In the genomic region with DNA sequence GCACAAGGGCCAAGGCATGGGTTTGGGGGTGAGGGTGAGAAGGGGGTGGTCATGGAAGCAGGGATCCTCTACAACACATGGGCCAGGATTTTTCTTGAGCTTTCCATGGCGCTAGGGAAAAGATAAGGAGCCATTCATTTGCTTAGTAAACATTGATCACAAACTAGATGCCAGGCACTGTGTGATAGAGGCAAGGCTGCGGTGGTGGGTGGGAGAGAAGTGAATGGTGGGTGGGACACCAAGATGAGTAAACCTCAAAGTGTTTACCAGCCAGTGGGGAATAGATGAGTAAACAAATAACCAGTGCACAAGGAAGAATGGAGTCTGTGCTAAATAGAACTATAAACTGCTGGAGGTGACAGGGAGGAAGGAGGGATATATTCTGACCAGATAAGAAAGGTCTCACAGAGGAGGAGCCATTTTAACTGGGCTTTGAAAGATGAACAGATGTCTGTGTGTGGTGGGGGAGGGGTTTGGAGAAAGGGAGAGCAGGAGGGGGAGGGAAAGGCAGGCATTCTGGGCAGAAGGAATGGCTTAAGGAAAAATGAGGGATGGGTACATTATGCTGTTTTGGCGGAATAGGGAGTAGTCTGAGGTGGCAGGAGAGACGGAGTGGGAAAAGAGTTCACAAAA, we compare ENCODE assay signal across 1 cellular context.
TF ChIP-seq lines count a peak whose summit lies in the region.

No MANE protein-coding gene starts in this region.

TF ChIP-seq in GM23338, 12 proteins besides CTCF, POLR2A, EP300 and RAD21 (continued from another document):
- TF ChIP-seq, protein P1, sequence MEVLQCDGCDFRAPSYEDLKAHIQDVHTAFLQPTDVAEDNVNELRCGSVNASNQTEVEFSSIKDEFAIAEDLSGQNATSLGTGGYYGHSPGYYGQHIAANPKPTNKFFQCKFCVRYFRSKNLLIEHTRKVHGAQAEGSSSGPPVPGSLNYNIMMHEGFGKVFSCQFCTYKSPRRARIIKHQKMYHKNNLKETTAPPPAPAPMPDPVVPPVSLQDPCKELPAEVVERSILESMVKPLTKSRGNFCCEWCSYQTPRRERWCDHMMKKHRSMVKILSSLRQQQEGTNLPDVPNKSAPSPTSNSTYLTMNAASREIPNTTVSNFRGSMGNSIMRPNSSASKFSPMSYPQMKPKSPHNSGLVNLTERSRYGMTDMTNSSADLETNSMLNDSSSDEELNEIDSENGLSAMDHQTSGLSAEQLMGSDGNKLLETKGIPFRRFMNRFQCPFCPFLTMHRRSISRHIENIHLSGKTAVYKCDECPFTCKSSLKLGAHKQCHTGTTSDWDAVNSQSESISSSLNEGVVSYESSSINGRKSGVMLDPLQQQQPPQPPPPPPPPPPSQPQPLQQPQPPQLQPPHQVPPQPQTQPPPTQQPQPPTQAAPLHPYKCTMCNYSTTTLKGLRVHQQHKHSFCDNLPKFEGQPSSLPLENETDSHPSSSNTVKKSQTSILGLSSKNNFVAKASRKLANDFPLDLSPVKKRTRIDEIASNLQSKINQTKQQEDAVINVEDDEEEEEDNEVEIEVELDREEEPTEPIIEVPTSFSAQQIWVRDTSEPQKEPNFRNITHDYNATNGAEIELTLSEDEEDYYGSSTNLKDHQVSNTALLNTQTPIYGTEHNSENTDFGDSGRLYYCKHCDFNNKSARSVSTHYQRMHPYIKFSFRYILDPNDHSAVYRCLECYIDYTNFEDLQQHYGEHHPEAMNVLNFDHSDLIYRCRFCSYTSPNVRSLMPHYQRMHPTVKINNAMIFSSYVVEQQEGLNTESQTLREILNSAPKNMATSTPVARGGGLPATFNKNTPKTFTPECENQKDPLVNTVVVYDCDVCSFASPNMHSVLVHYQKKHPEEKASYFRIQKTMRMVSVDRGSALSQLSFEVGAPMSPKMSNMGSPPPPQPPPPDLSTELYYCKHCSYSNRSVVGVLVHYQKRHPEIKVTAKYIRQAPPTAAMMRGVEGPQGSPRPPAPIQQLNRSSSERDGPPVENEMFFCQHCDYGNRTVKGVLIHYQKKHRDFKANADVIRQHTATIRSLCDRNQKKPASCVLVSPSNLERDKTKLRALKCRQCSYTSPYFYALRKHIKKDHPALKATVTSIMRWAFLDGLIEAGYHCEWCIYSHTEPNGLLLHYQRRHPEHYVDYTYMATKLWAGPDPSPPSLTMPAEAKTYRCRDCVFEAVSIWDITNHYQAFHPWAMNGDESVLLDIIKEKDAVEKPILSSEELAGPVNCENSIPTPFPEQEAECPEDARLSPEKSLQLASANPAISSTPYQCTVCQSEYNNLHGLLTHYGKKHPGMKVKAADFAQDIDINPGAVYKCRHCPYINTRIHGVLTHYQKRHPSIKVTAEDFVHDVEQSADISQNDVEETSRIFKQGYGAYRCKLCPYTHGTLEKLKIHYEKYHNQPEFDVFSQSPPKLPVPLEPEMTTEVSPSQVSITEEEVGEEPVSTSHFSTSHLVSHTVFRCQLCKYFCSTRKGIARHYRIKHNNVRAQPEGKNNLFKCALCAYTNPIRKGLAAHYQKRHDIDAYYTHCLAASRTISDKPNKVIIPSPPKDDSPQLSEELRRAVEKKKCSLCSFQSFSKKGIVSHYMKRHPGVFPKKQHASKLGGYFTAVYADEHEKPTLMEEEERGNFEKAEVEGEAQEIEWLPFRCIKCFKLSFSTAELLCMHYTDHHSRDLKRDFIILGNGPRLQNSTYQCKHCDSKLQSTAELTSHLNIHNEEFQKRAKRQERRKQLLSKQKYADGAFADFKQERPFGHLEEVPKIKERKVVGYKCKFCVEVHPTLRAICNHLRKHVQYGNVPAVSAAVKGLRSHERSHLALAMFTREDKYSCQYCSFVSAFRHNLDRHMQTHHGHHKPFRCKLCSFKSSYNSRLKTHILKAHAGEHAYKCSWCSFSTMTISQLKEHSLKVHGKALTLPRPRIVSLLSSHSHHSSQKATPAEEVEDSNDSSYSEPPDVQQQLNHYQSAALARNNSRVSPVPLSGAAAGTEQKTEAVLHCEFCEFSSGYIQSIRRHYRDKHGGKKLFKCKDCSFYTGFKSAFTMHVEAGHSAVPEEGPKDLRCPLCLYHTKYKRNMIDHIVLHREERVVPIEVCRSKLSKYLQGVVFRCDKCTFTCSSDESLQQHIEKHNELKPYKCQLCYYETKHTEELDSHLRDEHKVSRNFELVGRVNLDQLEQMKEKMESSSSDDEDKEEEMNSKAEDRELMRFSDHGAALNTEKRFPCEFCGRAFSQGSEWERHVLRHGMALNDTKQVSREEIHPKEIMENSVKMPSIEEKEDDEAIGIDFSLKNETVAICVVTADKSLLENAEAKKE (CRISPR knock-in tag; IDR thresholded peaks at IDR 0.05), result no peak
- TF ChIP-seq, protein P2, sequence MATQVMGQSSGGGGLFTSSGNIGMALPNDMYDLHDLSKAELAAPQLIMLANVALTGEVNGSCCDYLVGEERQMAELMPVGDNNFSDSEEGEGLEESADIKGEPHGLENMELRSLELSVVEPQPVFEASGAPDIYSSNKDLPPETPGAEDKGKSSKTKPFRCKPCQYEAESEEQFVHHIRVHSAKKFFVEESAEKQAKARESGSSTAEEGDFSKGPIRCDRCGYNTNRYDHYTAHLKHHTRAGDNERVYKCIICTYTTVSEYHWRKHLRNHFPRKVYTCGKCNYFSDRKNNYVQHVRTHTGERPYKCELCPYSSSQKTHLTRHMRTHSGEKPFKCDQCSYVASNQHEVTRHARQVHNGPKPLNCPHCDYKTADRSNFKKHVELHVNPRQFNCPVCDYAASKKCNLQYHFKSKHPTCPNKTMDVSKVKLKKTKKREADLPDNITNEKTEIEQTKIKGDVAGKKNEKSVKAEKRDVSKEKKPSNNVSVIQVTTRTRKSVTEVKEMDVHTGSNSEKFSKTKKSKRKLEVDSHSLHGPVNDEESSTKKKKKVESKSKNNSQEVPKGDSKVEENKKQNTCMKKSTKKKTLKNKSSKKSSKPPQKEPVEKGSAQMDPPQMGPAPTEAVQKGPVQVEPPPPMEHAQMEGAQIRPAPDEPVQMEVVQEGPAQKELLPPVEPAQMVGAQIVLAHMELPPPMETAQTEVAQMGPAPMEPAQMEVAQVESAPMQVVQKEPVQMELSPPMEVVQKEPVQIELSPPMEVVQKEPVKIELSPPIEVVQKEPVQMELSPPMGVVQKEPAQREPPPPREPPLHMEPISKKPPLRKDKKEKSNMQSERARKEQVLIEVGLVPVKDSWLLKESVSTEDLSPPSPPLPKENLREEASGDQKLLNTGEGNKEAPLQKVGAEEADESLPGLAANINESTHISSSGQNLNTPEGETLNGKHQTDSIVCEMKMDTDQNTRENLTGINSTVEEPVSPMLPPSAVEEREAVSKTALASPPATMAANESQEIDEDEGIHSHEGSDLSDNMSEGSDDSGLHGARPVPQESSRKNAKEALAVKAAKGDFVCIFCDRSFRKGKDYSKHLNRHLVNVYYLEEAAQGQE (IDR thresholded peaks at IDR 0.05; ENCODE audit: unreplicated experiment), result no peak
- TF ChIP-seq STAT1 (IDR thresholded peaks at IDR 0.05; ENCODE audit: unreplicated experiment) (no peak), ZNF331 (CRISPR knock-in tag; IDR thresholded peaks at IDR 0.05; ENCODE audit: low read depth) (no peak), NANOG (IDR thresholded peaks at IDR 0.05; ENCODE audit: borderline replicate concordance) (no peak), JUNB (IDR thresholded peaks at IDR 0.05; ENCODE audit: unreplicated experiment) (no peak), CREB1 (CRISPR knock-in tag; IDR thresholded peaks at IDR 0.05; ENCODE audit: low read depth) (no peak), ZNF114 (CRISPR knock-in tag; IDR thresholded peaks at IDR 0.05) (no peak), POLR2AphosphoS5 (IDR thresholded peaks at IDR 0.05; ENCODE audit: low read depth) (no peak)
- TF ChIP-seq, protein P3, sequence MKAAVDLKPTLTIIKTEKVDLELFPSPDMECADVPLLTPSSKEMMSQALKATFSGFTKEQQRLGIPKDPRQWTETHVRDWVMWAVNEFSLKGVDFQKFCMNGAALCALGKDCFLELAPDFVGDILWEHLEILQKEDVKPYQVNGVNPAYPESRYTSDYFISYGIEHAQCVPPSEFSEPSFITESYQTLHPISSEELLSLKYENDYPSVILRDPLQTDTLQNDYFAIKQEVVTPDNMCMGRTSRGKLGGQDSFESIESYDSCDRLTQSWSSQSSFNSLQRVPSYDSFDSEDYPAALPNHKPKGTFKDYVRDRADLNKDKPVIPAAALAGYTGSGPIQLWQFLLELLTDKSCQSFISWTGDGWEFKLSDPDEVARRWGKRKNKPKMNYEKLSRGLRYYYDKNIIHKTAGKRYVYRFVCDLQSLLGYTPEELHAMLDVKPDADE (IDR thresholded peaks at IDR 0.05), result no peak
